In the genomic region with DNA sequence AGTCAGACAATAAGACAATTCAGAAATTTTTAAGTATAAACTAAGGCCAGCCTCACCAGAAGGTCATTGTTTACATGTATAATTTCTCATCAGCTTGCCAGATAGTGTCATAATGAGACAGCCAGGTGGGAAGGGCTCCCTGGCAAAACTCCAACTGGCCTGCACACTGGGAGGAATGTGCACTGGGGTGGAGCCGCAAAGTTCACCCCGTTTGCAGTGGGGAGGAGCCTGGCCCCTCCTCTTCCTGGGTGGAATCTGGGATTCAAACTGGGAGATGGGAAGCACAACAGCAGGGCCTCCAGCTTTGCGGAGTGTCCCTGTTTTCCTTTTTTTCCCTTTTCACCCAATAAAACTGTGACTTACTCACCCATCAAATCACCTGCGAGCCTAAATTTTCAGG, we compare ENCODE assay signal across 16 cellular contexts.
A peak's percentile ranks its signal among the peaks of the same experiment; 100 is the strongest.
DNase-seq lines count a peak whose midpoint lies in the region; TF ChIP-seq lines count a peak whose summit lies in the region.
"Had no signal": no experiment of that assay in that cellular context is flagged by ENCODE, and none has a peak within 500 bp of the region (broad histone marks: within the 10 kb centered on the region; RNA-seq: fewer than 3 reads in every experiment).

No MANE protein-coding gene starts in this region.

- WGBS in hepatocyte (ENCODE audit: low lambda C conversion rate, missing lambda C conversion rate) = 80% methylated on average over 4 of the region's 4 CpGs

- no peak for TF ChIP-seq POLR2A in uterus (IDR thresholded peaks at IDR 0.05)

- H3K9me3 ChIP-seq in hepatocyte (ENCODE audit: low read depth) = no peaks in the 10 kb centered on the region
- H3K9me3 ChIP-seq in uterus = no peaks in the 10 kb centered on the region
- H3K9me3 ChIP-seq: Caco-2, neutrophil, suprapubic skin had no signal

- H3K4me3 ChIP-seq in hepatocyte (no peak overlapping the region), uterus (no peak overlapping the region)
- H3K4me3 ChIP-seq: suprapubic skin had no signal

- no peaks in the 10 kb centered on the region for H3K36me3 ChIP-seq in hepatocyte (replicated peaks; ENCODE audit: insufficient read depth, low read depth)
- no peaks in the 10 kb centered on the region for H3K36me3 ChIP-seq in uterus
- H3K36me3 ChIP-seq: neutrophil, suprapubic skin had no signal

- no peak overlapping the region for H3K4me2 ChIP-seq in hepatocyte

- intact Hi-C loops in uterus (cut with DNase I; ENCODE audit: low total_unique reads) = no loop called here

- no peaks in the 10 kb centered on the region for H3K79me2 ChIP-seq in hepatocyte

- H3K27me3 ChIP-seq in hepatocyte = no peaks in the 10 kb centered on the region
- H3K27me3 ChIP-seq in uterus = no peaks in the 10 kb centered on the region
- H3K27me3 ChIP-seq: neutrophil, suprapubic skin had no signal

- TF ChIP-seq RAD21 in Ishikawa (IDR thresholded peaks at IDR 0.05; ENCODE audit: low read depth) = no peak

- no peak for TF ChIP-seq CTCF in hepatocyte (IDR thresholded peaks at IDR 0.05; ENCODE audit: poor library complexity)
- TF ChIP-seq CTCF in uterus (IDR thresholded peaks at IDR 0.05) = no peak

- DNase-seq in Caki2 (ENCODE audit: low read depth) (peak; percentile 11), NCI-H748 (lab: John Stamatoyannopoulos, UW; ENCODE audit: unreplicated experiment) (peak; percentile 87), hepatocyte (ENCODE audit: low spot score) (peak; percentile 6), uterus (no peak), middle frontal gyrus (ENCODE audit: extremely low spot score, low spot score) (no peak)
- no peak for DNase-seq in stimulated activated CD4-positive, alpha-beta T cell treated with anti-CD3 and anti-CD28 coated beads, Interleukin-4, amount 100 ng/mL, for 1 hour
- DNase-seq in stimulated activated CD4-positive, alpha-beta T cell treated with anti-CD3 and anti-CD28 coated beads, Interleukin-12 subunit alpha, Interleukin-12 subunit beta, amount 100 ng/mL, for 4 hours = no peak
- DNase-seq: activated CD4-positive, alpha-beta T cell treated with anti-CD3 and anti-CD28 coated beads, Interleukin-2, amount 50 U/mL, for 48 hours; activated T-cell treated with anti-CD3 and anti-CD28 coated beads, Interleukin-2, amount 50 U/mL, for 24 hours; Caco-2; kidney; MM.1S; stimulated activated CD4-positive, alpha-beta T cell treated with anti-CD3 and anti-CD28 coated beads, Interleukin-4, amount 100 ng/mL, for 24 hours had no signal

- no peak overlapping the region for H3K27ac ChIP-seq in hepatocyte
- H3K27ac ChIP-seq in uterus = no peak overlapping the region
- H3K27ac ChIP-seq: neutrophil, suprapubic skin had no signal

- in situ Hi-C loops in Caki2 (cut with HindIII; ENCODE audit: low pct_unique_long_range_greater_than_20kb, low sequenced_read_pairs) = no loop called here

- no peak overlapping the region for H2AFZ ChIP-seq in hepatocyte

- no peaks in the 10 kb centered on the region for H3K4me1 ChIP-seq in hepatocyte (ENCODE audit: insufficient read depth)
- H3K4me1 ChIP-seq in uterus = no peaks in the 10 kb centered on the region
- H3K4me1 ChIP-seq: Caco-2, suprapubic skin had no signal

- TF ChIP-seq EP300 in Ishikawa (IDR thresholded peaks at IDR 0.05; ENCODE audit: borderline replicate concordance) = no peak

- no peaks in the 10 kb centered on the region for H4K20me1 ChIP-seq in hepatocyte (ENCODE audit: insufficient read depth, poor library complexity, severe bottlenecking)

- no peaks in the 10 kb centered on the region for H3K9me2 ChIP-seq in hepatocyte (replicated peaks; ENCODE audit: insufficient read depth)

TF ChIP-seq in Ishikawa, 13 proteins besides CTCF, POLR2A, EP300 and RAD21:
- TF ChIP-seq TAF1 (IDR thresholded peaks at IDR 0.05; ENCODE audit: low read depth) (no peak), NFIC (IDR thresholded peaks at IDR 0.05) (peak; percentile 33; the same call in 1 of the 2 replicates)
TF ChIP-seq in Ishikawa: peak in this region for 1.

Comparison
In these comparisons a context has a peak if more than half of its experiments do, and no peak if none do; other contexts are left out.
1. DNase-seq: peak in Caki2 (single experiment), NCI-H748 (single experiment) and hepatocyte (single experiment); none in stimulated activated CD4-positive, alpha-beta T cell treated with anti-CD3 and anti-CD28 coated beads, Interleukin-4, amount 100 ng/mL, for 1 hour (single experiment), uterus (0 of 2), stimulated activated CD4-positive, alpha-beta T cell treated with anti-CD3 and anti-CD28 coated beads, Interleukin-12 subunit alpha, Interleukin-12 subunit beta, amount 100 ng/mL, for 4 hours (single experiment) and middle frontal gyrus (single experiment).